ENCODE assay signal across 26 cellular contexts in the genomic region with DNA sequence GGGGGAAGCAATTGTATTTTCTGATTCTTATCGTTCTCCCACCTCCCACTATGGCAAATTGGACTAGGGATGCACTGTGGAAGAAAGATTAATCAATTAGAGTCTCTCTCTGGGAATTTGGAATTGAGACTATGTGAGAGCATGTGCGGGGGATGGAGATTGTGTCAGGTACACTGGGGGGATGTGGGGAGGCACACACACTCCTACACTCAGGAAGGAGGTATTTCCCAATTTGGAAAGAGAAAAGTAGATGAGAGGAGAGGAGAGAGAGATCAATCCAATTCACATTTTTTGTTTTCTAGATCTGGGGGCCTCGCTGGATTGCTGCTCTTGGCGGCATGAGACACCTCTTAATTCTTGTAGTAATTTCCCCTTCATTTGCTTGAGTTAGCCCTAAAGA. TPM values are rescaled to one million over a fixed set of nuclear protein-coding genes. Genes with fewer than 3 reads are reported as not detected.
DNase-seq lines count a peak whose midpoint lies in the region; ATAC-seq and TF ChIP-seq lines count a peak whose summit lies in the region.
"Had no signal": no experiment of that assay in that cellular context is flagged by ENCODE, and none has a peak within 500 bp of the region (broad histone marks: within the 10 kb centered on the region; RNA-seq: fewer than 3 reads in every experiment).

No MANE protein-coding gene starts in this region.

- no peaks in the 10 kb centered on the region for H3K9me3 Mint-ChIP-seq in activated naive CD4-positive, alpha-beta T cell treated with anti-CD3 and anti-CD28 coated beads, Interleukin-2, amount 50 U/mL, for 24 hours
- no peaks in the 10 kb centered on the region for H3K9me3 Mint-ChIP-seq in activated naive CD4-positive, alpha-beta T cell treated with anti-CD3 and anti-CD28 coated beads for 36 hours
- no peaks in the 10 kb centered on the region for H3K9me3 Mint-ChIP-seq in natural killer cell
- no peaks in the 10 kb centered on the region for H3K9me3 Mint-ChIP-seq in stimulated activated memory B cell treated with anti-CD40 and anti-IgM and Interleukin-4, amounts not matched to agents 10 μg/mL and 1 μg/mL and 100 μg/mL, for 72 hours
- H3K9me3 Mint-ChIP-seq: CD4-positive, alpha-beta memory T cell; CD4-positive, CD25-positive, alpha-beta regulatory T cell; CD8-positive, alpha-beta memory T cell had no signal

- DNase-seq in activated naive CD4-positive, alpha-beta T cell treated with anti-CD3 and anti-CD28 coated beads for 36 hours = no peak
- DNase-seq in natural killer cell (no peak), ACHN (no peak), left ventricle myocardium inferior (no peak)
- DNase-seq: BE2C; C1 segment of cervical spinal cord; CD4-positive, alpha-beta memory T cell; CD4-positive, CD25-positive, alpha-beta regulatory T cell; CD8-positive, alpha-beta memory T cell; COR-L47; DMS 273 treated with DMSO at 0.1 percent for 48 hours; DMS153; DMS53; DMS79; DND-41; EL; GDM1 had no signal

- H3K36me3 Mint-ChIP-seq in activated naive CD4-positive, alpha-beta T cell treated with anti-CD3 and anti-CD28 coated beads, Interleukin-2, amount 50 U/mL, for 24 hours = no peaks in the 10 kb centered on the region
- H3K36me3 Mint-ChIP-seq in activated naive CD4-positive, alpha-beta T cell treated with anti-CD3 and anti-CD28 coated beads for 36 hours (ENCODE audit: low read depth) = no peaks in the 10 kb centered on the region
- no peaks in the 10 kb centered on the region for H3K36me3 Mint-ChIP-seq in natural killer cell
- H3K36me3 Mint-ChIP-seq in stimulated activated memory B cell treated with anti-CD40 and anti-IgM and Interleukin-4, amounts not matched to agents 10 μg/mL and 1 μg/mL and 100 μg/mL, for 72 hours = no peaks in the 10 kb centered on the region
- H3K36me3 Mint-ChIP-seq: CD14-positive monocyte; CD4-positive, alpha-beta memory T cell; CD4-positive, CD25-positive, alpha-beta regulatory T cell; CD8-positive, alpha-beta memory T cell had no signal

- no peak overlapping the region for H3K4me3 Mint-ChIP-seq in activated naive CD4-positive, alpha-beta T cell treated with anti-CD3 and anti-CD28 coated beads, Interleukin-2, amount 50 U/mL, for 24 hours
- no peak overlapping the region for H3K4me3 Mint-ChIP-seq in activated naive CD4-positive, alpha-beta T cell treated with anti-CD3 and anti-CD28 coated beads for 36 hours
- H3K4me3 Mint-ChIP-seq in natural killer cell = peak overlapping the region; percentile 19
- no peak overlapping the region for H3K4me3 Mint-ChIP-seq in stimulated activated memory B cell treated with anti-CD40 and anti-IgM and Interleukin-4, amounts not matched to agents 10 μg/mL and 1 μg/mL and 100 μg/mL, for 72 hours
- H3K4me3 Mint-ChIP-seq: CD14-positive monocyte; CD4-positive, alpha-beta memory T cell; CD4-positive, CD25-positive, alpha-beta regulatory T cell; CD8-positive, alpha-beta memory T cell had no signal

- H3K4me3 ChIP-seq in left ventricle myocardium inferior = no peak overlapping the region
- H3K4me3 ChIP-seq: A549, BLaER1, GM12878 had no signal

- no peak for ATAC-seq in natural killer cell
- ATAC-seq in stimulated activated memory B cell treated with anti-CD40 and anti-IgM and Interleukin-4, amounts not matched to agents 10 μg/mL and 1 μg/mL and 100 μg/mL, for 72 hours = no peak
- ATAC-seq: A549, GM12878 had no signal

- TF ChIP-seq CTCF in natural killer cell (IDR thresholded peaks at IDR 0.05) (no peak), left ventricle myocardium inferior (IDR thresholded peaks at IDR 0.05; ENCODE audit: borderline replicate concordance) (no peak)

- no peaks in the 10 kb centered on the region for H3K4me1 ChIP-seq in left ventricle myocardium inferior
- H3K4me1 ChIP-seq: A549, BE2C had no signal

- intact Hi-C loops in activated naive CD4-positive, alpha-beta T cell treated with anti-CD3 and anti-CD28 coated beads for 36 hours (cut with micrococcal nuclease) = no loop called here
- intact Hi-C loops in natural killer cell (cut with micrococcal nuclease) = no loop called here
- intact Hi-C loops in left ventricle myocardium inferior (cut with micrococcal nuclease) = no loop called here

- peaks cover 28% of the 10 kb centered on the region for H3K4me1 Mint-ChIP-seq in activated naive CD4-positive, alpha-beta T cell treated with anti-CD3 and anti-CD28 coated beads, Interleukin-2, amount 50 U/mL, for 24 hours
- peaks cover 9% of the 10 kb centered on the region for H3K4me1 Mint-ChIP-seq in activated naive CD4-positive, alpha-beta T cell treated with anti-CD3 and anti-CD28 coated beads for 36 hours (ENCODE audit: low read depth)
- peaks cover 40% of the 10 kb centered on the region in 2 donors for H3K4me1 Mint-ChIP-seq in natural killer cell
- peaks cover 17% of the 10 kb centered on the region for H3K4me1 Mint-ChIP-seq in stimulated activated memory B cell treated with anti-CD40 and anti-IgM and Interleukin-4, amounts not matched to agents 10 μg/mL and 1 μg/mL and 100 μg/mL, for 72 hours

- H3K27me3 Mint-ChIP-seq in activated naive CD4-positive, alpha-beta T cell treated with anti-CD3 and anti-CD28 coated beads, Interleukin-2, amount 50 U/mL, for 24 hours = no peaks in the 10 kb centered on the region
- H3K27me3 Mint-ChIP-seq in activated naive CD4-positive, alpha-beta T cell treated with anti-CD3 and anti-CD28 coated beads for 36 hours (ENCODE audit: low read depth) = peaks cover 1% of the 10 kb centered on the region
- H3K27me3 Mint-ChIP-seq in natural killer cell (ENCODE audit: low read depth in 2 of 2) = peaks cover 2 to 4% of the 10 kb centered on the region in 2 donors
- peaks cover 8% of the 10 kb centered on the region for H3K27me3 Mint-ChIP-seq in stimulated activated memory B cell treated with anti-CD40 and anti-IgM and Interleukin-4, amounts not matched to agents 10 μg/mL and 1 μg/mL and 100 μg/mL, for 72 hours

- peaks cover 12% of the 10 kb centered on the region for H3K9me3 ChIP-seq in left ventricle myocardium inferior (replicated peaks)
- H3K9me3 ChIP-seq: A549, BE2C, BLaER1 had no signal

- CTCF ChIA-PET in activated naive CD4-positive, alpha-beta T cell treated with anti-CD3 and anti-CD28 coated beads for 36 hours (lab: Charles Lee) = interaction anchor here (0.8 to 1.5 kb wide), 2 partner anchors 13 to 21 kb away, joined by 4 read pairs; no protein-coding TSS in a partner anchor

- in situ Hi-C loops in ACHN (cut with HindIII; ENCODE audit: low pct_ligation_motif_present, low pct_unique_long_range_greater_than_20kb, low sequenced_read_pairs) = no loop called here

- no peak overlapping the region for H3K27ac ChIP-seq in left ventricle myocardium inferior (replicated peaks)
- H3K27ac ChIP-seq: 22Rv1, A549, BLaER1 had no signal

- peaks cover 57% of the 10 kb centered on the region for H3K27me3 ChIP-seq in left ventricle myocardium inferior (ENCODE audit: low read depth)
- H3K27me3 ChIP-seq: BE2C, BLaER1 had no signal

- peak overlapping the region; percentile 27 for H3K27ac Mint-ChIP-seq in activated naive CD4-positive, alpha-beta T cell treated with anti-CD3 and anti-CD28 coated beads, Interleukin-2, amount 50 U/mL, for 24 hours
- no peak overlapping the region for H3K27ac Mint-ChIP-seq in activated naive CD4-positive, alpha-beta T cell treated with anti-CD3 and anti-CD28 coated beads for 36 hours
- peak overlapping the region; percentile 54 to 63 for H3K27ac Mint-ChIP-seq in natural killer cell
- peak overlapping the region; percentile 8 for H3K27ac Mint-ChIP-seq in stimulated activated memory B cell treated with anti-CD40 and anti-IgM and Interleukin-4, amounts not matched to agents 10 μg/mL and 1 μg/mL and 100 μg/mL, for 72 hours
- H3K27ac Mint-ChIP-seq: CD4-positive, CD25-positive, alpha-beta regulatory T cell had no signal

- H3K36me3 ChIP-seq in left ventricle myocardium inferior = no peaks in the 10 kb centered on the region
- H3K36me3 ChIP-seq: BE2C, BLaER1 had no signal

RNA-seq across cellular contexts. Expression of a gene that starts 14.3 kb away (rescaled TPM):
- total RNA-seq in activated naive CD4-positive, alpha-beta T cell treated with anti-CD3 and anti-CD28 coated beads for 36 hours = 10 to 100 TPM; 37.1 to 38.9 TPM
- 100 to 1,000 TPM; 182 to 222 (median 183) TPM for total RNA-seq in natural killer cell
- 1.6 TPM for total RNA-seq in left ventricle myocardium inferior
- total RNA-seq: A172, G401 had no signal

Comparison
In these comparisons a context has a peak if more than half of its experiments do, and no peak if none do; other contexts are left out.
1. RNA of a gene that starts 14.3 kb away (total RNA-seq): 182 to 222 TPM in natural killer cell and 37.1 to 38.9 TPM in activated naive CD4-positive, alpha-beta T cell treated with anti-CD3 and anti-CD28 coated beads for 36 hours; 1.6 TPM in left ventricle myocardium inferior (single experiment); every median in the first group is over 10 times any median in the second.